In the genomic region with DNA sequence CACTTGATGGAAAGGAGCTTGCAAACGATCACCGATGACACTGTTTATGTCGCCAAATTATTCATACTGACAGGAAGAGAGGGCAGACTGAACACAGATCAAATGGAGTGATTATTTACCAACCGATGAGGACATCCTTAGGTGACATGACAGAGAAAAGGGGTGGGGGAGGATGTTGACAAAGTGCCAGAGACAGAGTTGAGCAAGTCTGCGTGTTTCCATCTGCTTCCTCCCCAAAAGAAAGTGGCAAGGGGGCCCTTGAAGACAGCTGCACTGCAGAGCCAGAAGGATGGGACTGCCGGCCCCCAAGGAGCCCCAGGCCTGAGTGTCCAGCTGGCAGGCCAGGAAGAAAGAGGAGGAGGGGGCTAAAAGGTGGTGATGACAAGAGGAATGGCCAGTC, we compare ENCODE assay signal across 12 cellular contexts.
A peak's percentile ranks its signal among the peaks of the same experiment; 100 is the strongest.
DNase-seq lines count a peak whose midpoint lies in the region; ATAC-seq and TF ChIP-seq lines count a peak whose summit lies in the region.
"Had no signal": no experiment of that assay in that cellular context is flagged by ENCODE, and none has a peak within 500 bp of the region (broad histone marks: within the 10 kb centered on the region; RNA-seq: fewer than 3 reads in every experiment).

No MANE protein-coding gene starts in this region.

- H3K4me3 Mint-ChIP-seq in activated CD4-positive, alpha-beta memory T cell treated with anti-CD3 and anti-CD28 coated beads, Interleukin-2, amount 10 ng/mL, durations not matched to agents 7 days and 5 days = no peak overlapping the region
- H3K4me3 Mint-ChIP-seq in neural crest cell = no peak overlapping the region
- H3K4me3 Mint-ChIP-seq: WTC11 had no signal

- ATAC-seq in HG03139 (IDR thresholded peaks at IDR 0.05; ENCODE audit: unreplicated experiment) = no peak
- ATAC-seq: PC-3, WTC11 had no signal

- CTCF ChIA-PET in activated CD4-positive, alpha-beta memory T cell treated with anti-CD3 and anti-CD28 coated beads, Interleukin-2, amount 10 ng/mL, durations not matched to agents 7 days and 5 days (lab: Charles Lee) = interaction anchor here (0.6 to 2.6 kb wide), 3 partner anchors 13 to 1311 kb away, joined by 3 to 16 read pairs (median 3); no protein-coding TSS in a partner anchor

- POLR2A ChIA-PET in activated CD4-positive, alpha-beta memory T cell treated with anti-CD3 and anti-CD28 coated beads, Interleukin-2, amount 10 ng/mL, durations not matched to agents 7 days and 5 days (lab: Charles Lee) = interaction anchor here (0.7 to 0.9 kb wide), 3 partner anchors 12 to 128 kb away, joined by 3 to 4 read pairs (median 3); no protein-coding TSS in a partner anchor

- no peaks in the 10 kb centered on the region for H3K9me3 Mint-ChIP-seq in activated CD4-positive, alpha-beta memory T cell treated with anti-CD3 and anti-CD28 coated beads, Interleukin-2, amount 10 ng/mL, durations not matched to agents 7 days and 5 days
- H3K9me3 Mint-ChIP-seq in neural crest cell = no peaks in the 10 kb centered on the region
- H3K9me3 Mint-ChIP-seq: WTC11 had no signal

- DNase-seq in activated effector memory CD4-positive, alpha-beta T cell treated with Interleukin-2 at 50 U/mL for 16 hours = peak; percentile 23
- no peak for DNase-seq in activated effector memory CD4-positive, alpha-beta T cell treated with anti-CD3 and anti-CD28 coated beads, Interleukin-2, amount 50 U/mL, for 16 hours
- DNase-seq in NCI-H510A (lab: John Stamatoyannopoulos, UW) (peak; percentile 60), neural crest cell (ENCODE audit: low read depth, low spot score) (no peak), islet precursor cell (no peak), NCI-H128 (lab: John Stamatoyannopoulos, UW; ENCODE audit: unreplicated experiment) (no peak)
- DNase-seq in activated CD4-positive, alpha-beta memory T cell treated with anti-CD3 and anti-CD28 coated beads, Interleukin-2, amount 10 ng/mL, durations not matched to agents 7 days and 5 days = peak; percentile 65
- DNase-seq: left ventricle myocardium inferior, PC-3, posterior cingulate gyrus had no signal

- peak overlapping the region; percentile 91 for H3K27ac Mint-ChIP-seq in activated CD4-positive, alpha-beta memory T cell treated with anti-CD3 and anti-CD28 coated beads, Interleukin-2, amount 10 ng/mL, durations not matched to agents 7 days and 5 days
- peak overlapping the region; percentile 60 for H3K27ac Mint-ChIP-seq in neural crest cell (ENCODE audit: unreplicated experiment)
- H3K27ac Mint-ChIP-seq: WTC11 had no signal

- no peak for TF ChIP-seq CTCF in neural crest cell (conservative IDR thresholded peaks at IDR 0.05)

- no peaks in the 10 kb centered on the region for H3K36me3 Mint-ChIP-seq in activated CD4-positive, alpha-beta memory T cell treated with anti-CD3 and anti-CD28 coated beads, Interleukin-2, amount 10 ng/mL, durations not matched to agents 7 days and 5 days (ENCODE audit: low read depth)
- H3K36me3 Mint-ChIP-seq in neural crest cell (ENCODE audit: low read depth) = no peaks in the 10 kb centered on the region
- H3K36me3 Mint-ChIP-seq: WTC11 had no signal

- peaks cover 45% of the 10 kb centered on the region for H3K4me1 Mint-ChIP-seq in activated CD4-positive, alpha-beta memory T cell treated with anti-CD3 and anti-CD28 coated beads, Interleukin-2, amount 10 ng/mL, durations not matched to agents 7 days and 5 days
- peaks cover 48% of the 10 kb centered on the region for H3K4me1 Mint-ChIP-seq in neural crest cell

- peaks cover 39% of the 10 kb centered on the region for H3K27me3 Mint-ChIP-seq in activated CD4-positive, alpha-beta memory T cell treated with anti-CD3 and anti-CD28 coated beads, Interleukin-2, amount 10 ng/mL, durations not matched to agents 7 days and 5 days
- H3K27me3 Mint-ChIP-seq in neural crest cell (ENCODE audit: low read depth) = peaks cover 2% of the 10 kb centered on the region

Comparison
In these comparisons a context has a peak if more than half of its experiments do, and no peak if none do; other contexts are left out.
1. DNase-seq: peak in activated effector memory CD4-positive, alpha-beta T cell treated with Interleukin-2 at 50 U/mL for 16 hours (single experiment), NCI-H510A (single experiment) and activated CD4-positive, alpha-beta memory T cell treated with anti-CD3 and anti-CD28 coated beads, Interleukin-2, amount 10 ng/mL, durations not matched to agents 7 days and 5 days (single experiment); none in activated effector memory CD4-positive, alpha-beta T cell treated with anti-CD3 and anti-CD28 coated beads, Interleukin-2, amount 50 U/mL, for 16 hours (single experiment), neural crest cell (single experiment), islet precursor cell (single experiment) and NCI-H128 (single experiment).